10 cellular contexts compared by ENCODE assay signal in the genomic region with DNA sequence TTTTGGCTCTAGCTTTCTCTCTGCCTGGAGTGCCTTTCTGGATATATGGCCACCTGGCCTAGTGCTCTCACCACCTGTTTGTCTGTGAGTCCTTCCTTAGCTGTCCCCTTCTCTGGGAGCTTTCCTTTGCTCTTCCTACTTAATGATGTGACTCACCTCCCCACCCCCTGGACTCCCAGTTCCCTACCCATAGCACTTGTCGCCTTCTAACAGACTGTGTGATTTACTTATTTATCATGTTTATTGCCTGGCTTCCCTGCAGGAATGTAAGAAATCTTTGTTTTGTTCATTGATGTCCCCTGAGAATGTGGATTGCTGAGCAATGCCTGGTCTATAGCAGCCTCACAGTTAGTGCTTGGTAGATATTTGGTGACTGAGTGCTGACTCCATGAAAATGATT. TPM values are rescaled to one million over a fixed set of nuclear protein-coding genes. Genes with fewer than 3 reads are reported as not detected.
DNase-seq lines count a peak whose midpoint lies in the region; ATAC-seq and TF ChIP-seq lines count a peak whose summit lies in the region.
"Had no signal": no experiment of that assay in that cellular context is flagged by ENCODE, and none has a peak within 500 bp of the region (broad histone marks: within the 10 kb centered on the region; RNA-seq: fewer than 3 reads in every experiment).

No MANE protein-coding gene starts in this region.

- no peaks in the 10 kb centered on the region for H3K9me3 Mint-ChIP-seq in MCF 10A (ENCODE audit: unreplicated experiment)

- TF ChIP-seq CTCF in A673 (conservative IDR thresholded peaks at IDR 0.05; ENCODE audit: low read depth, low read length) (no peak), MCF 10A (IDR thresholded peaks at IDR 0.05; ENCODE audit: unreplicated experiment) (no peak)

- no peak overlapping the region for H3K14ac ChIP-seq in mesenchymal stem cell (ENCODE audit: low read length in 2 of 2)

- peaks cover 73% of the 10 kb centered on the region for H3K4me1 ChIP-seq in A673 (ENCODE audit: insufficient read depth, low read length, poor library complexity, severe bottlenecking)
- H3K4me1 ChIP-seq in mesenchymal stem cell (ENCODE audit: control insufficient read depth, insufficient read depth, low read depth, low read length), result peaks cover 12% of the 10 kb centered on the region

- H2BK120ac ChIP-seq in mesenchymal stem cell (ENCODE audit: low read depth, low read length), result no peak overlapping the region

- H3K18ac ChIP-seq in mesenchymal stem cell (ENCODE audit: low read depth in 1 of 2, low read length in 2 of 2), result no peak overlapping the region

- H2BK15ac ChIP-seq in mesenchymal stem cell (ENCODE audit: low read depth, poor library complexity, severe bottlenecking), result no peak overlapping the region

- no peak overlapping the region for H3K4me2 ChIP-seq in mesenchymal stem cell (ENCODE audit: low read length, poor library complexity, severe bottlenecking)

- BruUV-seq in A673 (replicated peaks; lab: Mats Ljungman, UMichigan), result no TSS peak
- BruUV-seq in MCF 10A (replicated peaks; lab: Mats Ljungman, UMichigan), result no TSS peak

- intact Hi-C loops in A673 (cut with micrococcal nuclease; ENCODE audit: unreplicated experiment) (no loop called here), MCF 10A (cut with micrococcal nuclease) (no loop called here)

- H4K8ac ChIP-seq in mesenchymal stem cell (ENCODE audit: low read length), result no peak overlapping the region

- H3K4me1 Mint-ChIP-seq in MCF 10A (ENCODE audit: insufficient read depth, unreplicated experiment), result peaks cover 40% of the 10 kb centered on the region

- H2BK12ac ChIP-seq in mesenchymal stem cell (ENCODE audit: low read length in 2 of 2), result no peak overlapping the region

- no peak overlapping the region for H3K27ac Mint-ChIP-seq in MCF 10A (ENCODE audit: low read depth, unreplicated experiment)

- H3K4ac ChIP-seq in mesenchymal stem cell (ENCODE audit: low read depth in 1 of 2, low read length in 2 of 2), result peak overlapping the region in 1 of 2 experiments; percentile 37

- WGBS in mesenchymal stem cell, result 0% methylated on average over 1 of the region's 1 CpG

- H3K27ac ChIP-seq in A673 (ENCODE audit: low read depth, low read length, poor library complexity, severe bottlenecking) (no peak overlapping the region), mesenchymal stem cell (ENCODE audit: low read length, poor library complexity, severe bottlenecking) (peak overlapping the region; percentile 26)
- H3K27ac ChIP-seq: SJSA1 had no signal

- no peak overlapping the region for H3K23ac ChIP-seq in mesenchymal stem cell (ENCODE audit: low read length in 2 of 2)

- POLR2A ChIA-PET in A673 (lab: Charles Lee; ENCODE audit: low non-redundant PET), result interaction anchor here (0.6 kb wide), 1 partner anchor 24 kb away, joined by 3 read pairs; no protein-coding TSS in a partner anchor
- POLR2A ChIA-PET in HEK293T (lab: Yijun Ruan, JAX), result interaction anchor here (1.1 kb wide), 2 partner anchors 19 to 101 kb away, joined by 3 read pairs; a partner anchor contains a TSS
- POLR2A ChIA-PET in MCF 10A (lab: Yijun Ruan, JAX), result interaction anchor here (0.6 to 2.3 kb wide), 6 partner anchors 9 to 44 kb away, joined by 3 to 7 read pairs (median 5); a partner anchor contains a TSS

- H3K27me3 Mint-ChIP-seq in MCF 10A (ENCODE audit: insufficient read depth, unreplicated experiment), result no peaks in the 10 kb centered on the region

- H3K9me3 ChIP-seq in A673 (ENCODE audit: low read depth, low read length, poor library complexity, severe bottlenecking) (no peaks in the 10 kb centered on the region), mesenchymal stem cell (ENCODE audit: control insufficient read depth, low read length) (no peaks in the 10 kb centered on the region)
- H3K9me3 ChIP-seq: SJSA1 had no signal

- no peak overlapping the region for H3K9ac ChIP-seq in mesenchymal stem cell (ENCODE audit: low read length)

- H4K91ac ChIP-seq in mesenchymal stem cell (ENCODE audit: low read length), result no peak overlapping the region

- no peak overlapping the region for H2BK5ac ChIP-seq in mesenchymal stem cell (ENCODE audit: low read depth, low read length, poor library complexity, severe bottlenecking)

- DNase-seq in A673 (ENCODE audit: low spot score), result peak; percentile 85
- peak; percentile 22 for DNase-seq in HEK293T (ENCODE audit: extremely low spot score)
- peak; percentile 22 for DNase-seq in MCF 10A (ENCODE audit: unreplicated experiment)
- DNase-seq in mesenchymal stem cell, result peak; percentile 81
- DNase-seq in NCI-H748 (lab: John Stamatoyannopoulos, UW; ENCODE audit: unreplicated experiment), result no peak
- no peak for DNase-seq in DMS153 treated with DMSO at 0.1 percent for 48 hours (lab: John Stamatoyannopoulos, UW; ENCODE audit: unreplicated experiment)
- DNase-seq in D341Med (ENCODE audit: low spot score), result no peak
- DNase-seq: DMS153 had no signal

- no peak overlapping the region for H3K4me3 Mint-ChIP-seq in MCF 10A (ENCODE audit: unreplicated experiment)

- H3K36me3 ChIP-seq in A673 (ENCODE audit: insufficient read depth, low read length, poor library complexity, severe bottlenecking), result no peaks in the 10 kb centered on the region
- H3K36me3 ChIP-seq in mesenchymal stem cell (ENCODE audit: control insufficient read depth in 1 of 2, insufficient read depth in 2 of 2, low read depth in 1 of 2, low read length in 2 of 2), result no peaks in the 10 kb centered on the region
- H3K36me3 ChIP-seq: SJSA1 had no signal

- no peak overlapping the region for H2AFZ ChIP-seq in mesenchymal stem cell (ENCODE audit: low read depth, low read length)

- CTCF ChIA-PET in A673 (lab: Charles Lee), result no interaction called here
- CTCF ChIA-PET in HEK293T (lab: Yijun Ruan, JAX), result interaction anchor here (0.5 to 2.0 kb wide), 2 partner anchors 14 to 103 kb away, joined by 3 to 4 read pairs; no protein-coding TSS in a partner anchor
- CTCF ChIA-PET in MCF 10A (lab: Yijun Ruan, JAX), result interaction anchor here (0.8 to 1.8 kb wide), 2 partner anchors 15 to 99 kb away, joined by 5 read pairs; no protein-coding TSS in a partner anchor

- H3K4me3 ChIP-seq in A673 (ENCODE audit: low read depth, low read length, poor library complexity, severe bottlenecking) (no peak overlapping the region), mesenchymal stem cell (ENCODE audit: insufficient read depth in 1 of 2, low read depth in 1 of 2, low read length in 2 of 2) (peak overlapping the region in 1 of 2 experiments; percentile 33)
- H3K4me3 ChIP-seq: SJSA1 had no signal

- peaks cover 1% of the 10 kb centered on the region for H3K79me1 ChIP-seq in mesenchymal stem cell (replicated peaks; ENCODE audit: low read length, poor library complexity, severe bottlenecking)

- ATAC-seq in HG02678 (IDR thresholded peaks at IDR 0.05; ENCODE audit: unreplicated experiment), result no peak

- peaks cover 6% of the 10 kb centered on the region for H3K36me3 Mint-ChIP-seq in MCF 10A (ENCODE audit: insufficient read depth, unreplicated experiment)

- no peak overlapping the region for H2AK5ac ChIP-seq in mesenchymal stem cell (ENCODE audit: low read length, severe bottlenecking)

- H3K27me3 ChIP-seq in A673 (replicated peaks; ENCODE audit: insufficient read depth, low read depth, low read length, poor library complexity) (no peaks in the 10 kb centered on the region), mesenchymal stem cell (ENCODE audit: control insufficient read depth in 1 of 2, insufficient read depth in 1 of 2, low read length in 2 of 2) (no peaks in the 10 kb centered on the region)
- H3K27me3 ChIP-seq: SJSA1 had no signal

TF ChIP-seq in HEK293T, 16 proteins besides CTCF, POLR2A, EP300 and RAD21:
- TF ChIP-seq, protein P1, sequence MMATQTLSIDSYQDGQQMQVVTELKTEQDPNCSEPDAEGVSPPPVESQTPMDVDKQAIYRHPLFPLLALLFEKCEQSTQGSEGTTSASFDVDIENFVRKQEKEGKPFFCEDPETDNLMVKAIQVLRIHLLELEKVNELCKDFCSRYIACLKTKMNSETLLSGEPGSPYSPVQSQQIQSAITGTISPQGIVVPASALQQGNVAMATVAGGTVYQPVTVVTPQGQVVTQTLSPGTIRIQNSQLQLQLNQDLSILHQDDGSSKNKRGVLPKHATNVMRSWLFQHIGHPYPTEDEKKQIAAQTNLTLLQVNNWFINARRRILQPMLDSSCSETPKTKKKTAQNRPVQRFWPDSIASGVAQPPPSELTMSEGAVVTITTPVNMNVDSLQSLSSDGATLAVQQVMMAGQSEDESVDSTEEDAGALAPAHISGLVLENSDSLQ (IDR thresholded peaks at IDR 0.05), result peak; percentile 17; the same call in 1 of the 2 replicates
- no peak for TF ChIP-seq L3MBTL2 (conservative IDR thresholded peaks at IDR 0.05)

RNA-seq across cellular contexts. Expression of a gene that starts 18.9 kb away (rescaled TPM):
- total RNA-seq in A673 (2021) (232 and 237 TPM in 2 replicates), MCF 10A (2022) (131 and 161 TPM in 2 replicates)
- polyA plus RNA-seq in mesenchymal stem cell (2013, experiment 1 of 2), result 336 TPM
- 331 TPM for polyA plus RNA-seq in mesenchymal stem cell (2013, experiment 2 of 2)

Comparison
In these comparisons a context has a peak if more than half of its experiments do, and no peak if none do; other contexts are left out.
1. DNase-seq: peak in A673 (single experiment), HEK293T (single experiment), MCF 10A (single experiment) and mesenchymal stem cell (single experiment); none in NCI-H748 (single experiment), DMS153 treated with DMSO at 0.1 percent for 48 hours (single experiment) and D341Med (single experiment).